ENCODE assay signal across 9 cellular contexts in the genomic region with DNA sequence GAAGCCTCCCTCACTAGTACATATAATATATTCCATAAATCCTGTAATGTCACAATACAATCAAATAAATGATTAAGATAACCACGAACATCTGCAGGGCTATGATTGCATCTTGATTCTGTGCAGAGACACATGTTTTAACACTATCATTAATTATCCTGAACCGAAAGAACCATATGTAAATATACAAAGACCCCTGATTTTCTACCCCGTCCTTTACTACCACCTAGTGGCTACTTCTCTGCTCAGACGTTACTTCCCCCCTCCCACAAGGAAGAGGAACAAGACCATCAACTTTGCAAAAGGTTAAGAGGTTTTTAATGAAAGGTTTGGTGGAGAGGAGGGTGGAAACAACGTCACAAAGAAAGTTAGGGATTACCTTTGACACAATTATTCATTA.
DNase-seq lines count a peak whose midpoint lies in the region; ATAC-seq, FAIRE-seq and TF ChIP-seq lines count a peak whose summit lies in the region.
"Had no signal": no experiment of that assay in that cellular context is flagged by ENCODE, and none has a peak within 500 bp of the region (broad histone marks: within the 10 kb centered on the region; RNA-seq: fewer than 3 reads in every experiment).

No MANE protein-coding gene starts in this region.

- no peaks in the 10 kb centered on the region for H3K36me3 ChIP-seq in GM12878 (ENCODE audit: control insufficient read depth in 2 of 2, insufficient read depth in 2 of 2, low read length in 1 of 2)
- no peaks in the 10 kb centered on the region for H3K36me3 ChIP-seq in neural progenitor cell
- H3K36me3 ChIP-seq: ascending aorta had no signal

- no peak overlapping the region for H3K4me3 ChIP-seq in GM12878
- no peak overlapping the region for H3K4me3 ChIP-seq in neural progenitor cell
- H3K4me3 ChIP-seq: ascending aorta had no signal

- SMC1A ChIA-PET in GM12878 (lab: Charles Lee; ENCODE audit: uncharacterized antibody, unreplicated experiment) = interaction anchor here (0.7 to 2.6 kb wide), 3 partner anchors 35 to 105 kb away, joined by 3 to 17 read pairs (median 3); no protein-coding TSS in a partner anchor

- H3K4me3 Mint-ChIP-seq in neural progenitor cell = no peak overlapping the region

- H3K27me3 ChIP-seq in GM12878 (replicated peaks in 1 of 2; ENCODE audit: control insufficient read depth in 2 of 2, insufficient read depth in 2 of 2, low read length in 1 of 2) = no peaks in the 10 kb centered on the region; a peak in 2 of 4 replicates
- H3K27me3 ChIP-seq in neural progenitor cell = no peaks in the 10 kb centered on the region
- H3K27me3 ChIP-seq: ascending aorta had no signal

- BruUV-seq in GM12878 (replicated peaks; lab: Mats Ljungman, UMichigan) = no TSS peak

- peak; percentile 64 for TF ChIP-seq RAD21 in GM12878 (IDR thresholded peaks at IDR 0.05; ENCODE audit: insufficient read depth, low read depth, low read length)

- POLR2A ChIA-PET in GM12878 (lab: Charles Lee) = no interaction called here

- H3K4me2 ChIP-seq in GM12878 (ENCODE audit: control insufficient read depth, insufficient read depth) = no peak overlapping the region
- peak overlapping the region; percentile 52 for H3K4me2 ChIP-seq in neural progenitor cell

- DNase-seq in NCI-H1105 treated with DMSO at 0.1 percent for 48 hours (lab: John Stamatoyannopoulos, UW) (peak; percentile 33), NCI-H1105 (lab: John Stamatoyannopoulos, UW) (no peak), KG1 (lab: John Stamatoyannopoulos, UW) (peak; percentile 1), GM12878 (ENCODE audit: low read depth, low spot score) (no peak), neural progenitor cell (ENCODE audit: low spot score) (peak; percentile 30), occipital lobe (lab: John Stamatoyannopoulos, UW) (no peak), CD1c-positive myeloid dendritic cell (ENCODE audit: extremely low spot score) (no peak)

- peaks cover 18% of the 10 kb centered on the region for H3K4me1 Mint-ChIP-seq in neural progenitor cell

- TF ChIP-seq CTCF in GM12878 (IDR thresholded peaks at IDR 0.05 in 2 of 3, conservative IDR thresholded peaks at IDR 0.05 in 1 of 3; ENCODE audit: control insufficient read depth in 2 of 3, extremely low read depth in 1 of 3, insufficient read depth in 1 of 3, low read depth in 3 of 3, low read length in 3 of 3) (peak; percentile 9 to 42 (median 16); a peak in 4 of 6 replicates), neural progenitor cell (IDR thresholded peaks at IDR 0.05) (peak; percentile 65)

- RAD21 ChIA-PET in GM12878 (lab: Charles Lee; ENCODE audit: unreplicated experiment) = interaction anchor here (3.0 kb wide), 1 partner anchor 80 kb away, joined by 13 read pairs; no protein-coding TSS in a partner anchor

- H3K27ac ChIP-seq in GM12878 (ENCODE audit: control insufficient read depth, insufficient read depth) (no peak overlapping the region), neural progenitor cell (peak overlapping the region; percentile 11)
- H3K27ac ChIP-seq: ascending aorta had no signal

- H3K36me3 Mint-ChIP-seq in neural progenitor cell = peaks cover 23% of the 10 kb centered on the region

- CTCF ChIA-PET in GM12878 (lab: Yijun Ruan, JAX) = interaction anchor here (0.7 to 1.5 kb wide), 4 partner anchors 71 to 1080 kb away, joined by 3 to 5 read pairs (median 4); no protein-coding TSS in a partner anchor

- H3K79me2 ChIP-seq in GM12878 (ENCODE audit: control insufficient read depth, insufficient read depth, low read length) (no peaks in the 10 kb centered on the region), neural progenitor cell (ENCODE audit: low read depth) (no peaks in the 10 kb centered on the region)

- H3K4me1 ChIP-seq in GM12878 (ENCODE audit: control insufficient read depth, insufficient read depth, low read length) = no peaks in the 10 kb centered on the region
- H3K4me1 ChIP-seq in neural progenitor cell = peaks cover 13% of the 10 kb centered on the region
- H3K4me1 ChIP-seq: ascending aorta had no signal

- H2AFZ ChIP-seq in GM12878 (ENCODE audit: control insufficient read depth, low read depth, low read length) (no peak overlapping the region), neural progenitor cell (replicated peaks) (no peak overlapping the region)

- 0% methylated on average over 5 of the region's 5 CpGs for WGBS in GM12878 (ENCODE audit: insufficient coverage, insufficient replicate concordance, low lambda C conversion rate, missing lambda C conversion rate)

- H4K20me1 ChIP-seq in GM12878 (ENCODE audit: control insufficient read depth, insufficient read depth) = no peaks in the 10 kb centered on the region
- H4K20me1 ChIP-seq in neural progenitor cell (ENCODE audit: low read depth) = no peaks in the 10 kb centered on the region

- intact Hi-C loops in GM12878 (cut with micrococcal nuclease; ENCODE audit: unreplicated experiment) = loop anchor here (2.0 kb wide), 1 partner anchor 79 kb away; no protein-coding TSS in a partner anchor

- H3K27me3 Mint-ChIP-seq in neural progenitor cell (ENCODE audit: insufficient read depth, low read depth) = no peaks in the 10 kb centered on the region

- TF ChIP-seq EP300 in GM12878 (IDR thresholded peaks at IDR 0.05; ENCODE audit: borderline replicate concordance in 1 of 2, control insufficient read depth in 1 of 2, low read depth in 2 of 2, low read length in 2 of 2) = no peak

- H3K9me3 ChIP-seq in GM12878 (replicated peaks; ENCODE audit: control insufficient read depth, insufficient read depth, low read length) (no peaks in the 10 kb centered on the region), neural progenitor cell (ENCODE audit: low read depth) (no peaks in the 10 kb centered on the region)
- H3K9me3 ChIP-seq: ascending aorta had no signal

- H3F3A ChIP-seq in neural progenitor cell (ENCODE audit: low read depth) = peaks cover 17% of the 10 kb centered on the region

- H3K27ac Mint-ChIP-seq in neural progenitor cell = no peak overlapping the region

- no peak for FAIRE-seq in GM12878 (lab: Jason Lieb, UNC)

- no peaks in the 10 kb centered on the region for H3K9me3 Mint-ChIP-seq in neural progenitor cell

- no peak for TF ChIP-seq POLR2A in GM12878 (IDR thresholded peaks at IDR 0.05; ENCODE audit: low read depth, low read length)

- in situ Hi-C loops in GM12878 (cut with MboI) = no loop called here

- H3K9ac ChIP-seq in GM12878 (ENCODE audit: control insufficient read depth, insufficient read depth, low read length) (no peak overlapping the region), neural progenitor cell (no peak overlapping the region)

- ATAC-seq in GM12878 (peak; percentile 56; the same call in 2 of the 3 replicates), GM18867 (IDR thresholded peaks at IDR 0.05; ENCODE audit: unreplicated experiment) (no peak)

TF ChIP-seq in GM12878, 131 proteins besides CTCF, POLR2A, EP300 and RAD21:
- TF ChIP-seq ZSCAN29 (IDR thresholded peaks at IDR 0.05) = no peak
- no peak for TF ChIP-seq JUNB (IDR thresholded peaks at IDR 0.05)
- TF ChIP-seq, protein P1, sequence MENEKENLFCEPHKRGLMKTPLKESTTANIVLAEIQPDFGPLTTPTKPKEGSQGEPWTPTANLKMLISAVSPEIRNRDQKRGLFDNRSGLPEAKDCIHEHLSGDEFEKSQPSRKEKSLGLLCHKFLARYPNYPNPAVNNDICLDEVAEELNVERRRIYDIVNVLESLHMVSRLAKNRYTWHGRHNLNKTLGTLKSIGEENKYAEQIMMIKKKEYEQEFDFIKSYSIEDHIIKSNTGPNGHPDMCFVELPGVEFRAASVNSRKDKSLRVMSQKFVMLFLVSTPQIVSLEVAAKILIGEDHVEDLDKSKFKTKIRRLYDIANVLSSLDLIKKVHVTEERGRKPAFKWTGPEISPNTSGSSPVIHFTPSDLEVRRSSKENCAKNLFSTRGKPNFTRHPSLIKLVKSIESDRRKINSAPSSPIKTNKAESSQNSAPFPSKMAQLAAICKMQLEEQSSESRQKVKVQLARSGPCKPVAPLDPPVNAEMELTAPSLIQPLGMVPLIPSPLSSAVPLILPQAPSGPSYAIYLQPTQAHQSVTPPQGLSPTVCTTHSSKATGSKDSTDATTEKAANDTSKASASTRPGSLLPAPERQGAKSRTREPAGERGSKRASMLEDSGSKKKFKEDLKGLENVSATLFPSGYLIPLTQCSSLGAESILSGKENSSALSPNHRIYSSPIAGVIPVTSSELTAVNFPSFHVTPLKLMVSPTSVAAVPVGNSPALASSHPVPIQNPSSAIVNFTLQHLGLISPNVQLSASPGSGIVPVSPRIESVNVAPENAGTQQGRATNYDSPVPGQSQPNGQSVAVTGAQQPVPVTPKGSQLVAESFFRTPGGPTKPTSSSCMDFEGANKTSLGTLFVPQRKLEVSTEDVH (IDR thresholded peaks at IDR 0.05; ENCODE audit: low read depth, partially characterized antibody) = no peak
- no peak for TF ChIP-seq POLR2AphosphoS2 (IDR thresholded peaks at IDR 0.05; ENCODE audit: low read depth, low read length)
- no peak for TF ChIP-seq PAX5 (IDR thresholded peaks at IDR 0.05; ENCODE audit: borderline replicate concordance, low read depth, low read length)
- TF ChIP-seq, protein P2, sequence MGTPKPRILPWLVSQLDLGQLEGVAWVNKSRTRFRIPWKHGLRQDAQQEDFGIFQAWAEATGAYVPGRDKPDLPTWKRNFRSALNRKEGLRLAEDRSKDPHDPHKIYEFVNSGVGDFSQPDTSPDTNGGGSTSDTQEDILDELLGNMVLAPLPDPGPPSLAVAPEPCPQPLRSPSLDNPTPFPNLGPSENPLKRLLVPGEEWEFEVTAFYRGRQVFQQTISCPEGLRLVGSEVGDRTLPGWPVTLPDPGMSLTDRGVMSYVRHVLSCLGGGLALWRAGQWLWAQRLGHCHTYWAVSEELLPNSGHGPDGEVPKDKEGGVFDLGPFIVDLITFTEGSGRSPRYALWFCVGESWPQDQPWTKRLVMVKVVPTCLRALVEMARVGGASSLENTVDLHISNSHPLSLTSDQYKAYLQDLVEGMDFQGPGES (IDR thresholded peaks at IDR 0.05) = no peak
- TF ChIP-seq SMC3 (IDR thresholded peaks at IDR 0.05; ENCODE audit: borderline replicate concordance, low read length) = peak; percentile 24; the same call in 1 of the 2 replicates

Comparison
In these comparisons a context has a peak if more than half of its experiments do, and no peak if none do; other contexts are left out.
1. DNase-seq: peak in NCI-H1105 treated with DMSO at 0.1 percent for 48 hours (single experiment), KG1 (single experiment) and neural progenitor cell (single experiment); none in NCI-H1105 (single experiment), GM12878 (single experiment), occipital lobe (single experiment) and CD1c-positive myeloid dendritic cell (single experiment).